Comparison of ENCODE assay signal across 9 cellular contexts in the genomic region with DNA sequence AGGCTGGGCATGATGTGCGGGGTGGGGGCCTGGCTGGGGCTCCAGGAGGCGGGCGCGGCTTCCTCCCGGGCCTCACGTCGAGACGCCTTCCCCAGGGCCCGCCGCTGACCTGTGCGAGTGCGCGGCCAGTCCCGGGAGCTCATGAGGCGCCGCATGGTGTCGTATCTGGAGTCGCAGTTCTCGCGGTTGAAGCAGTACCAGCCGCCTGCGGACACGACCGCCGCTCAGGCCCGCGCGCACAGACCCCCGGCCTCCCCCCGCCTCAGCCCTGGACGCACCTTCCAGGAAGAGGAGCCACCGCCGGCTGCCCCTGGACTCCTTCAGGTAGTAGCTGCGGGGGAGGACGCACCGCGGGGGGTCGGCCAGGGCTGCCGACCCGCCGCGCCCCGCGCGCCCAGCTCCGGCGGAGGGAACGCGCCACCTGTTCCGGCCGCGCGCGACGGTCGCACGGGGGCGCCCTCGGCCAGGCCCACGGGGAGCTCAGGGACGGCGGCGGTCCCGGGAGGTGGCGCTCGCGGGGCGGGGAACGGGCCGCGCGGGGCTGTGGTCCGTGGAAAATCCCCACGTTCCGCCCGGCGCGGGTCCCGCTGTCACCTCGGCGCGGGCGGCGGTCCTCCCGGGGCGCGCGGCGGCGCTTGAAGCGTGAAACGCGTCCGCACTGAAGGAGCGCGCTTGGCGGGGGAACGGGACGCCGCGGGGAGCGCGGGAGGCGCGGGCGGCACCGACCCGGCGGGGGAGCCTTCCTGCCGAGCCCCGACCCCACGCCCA. TPM values are rescaled to one million over a fixed set of nuclear protein-coding genes. Genes with fewer than 3 reads are reported as not detected.
A peak's percentile ranks its signal among the peaks of the same experiment; 100 is the strongest.
DNase-seq lines count a peak whose midpoint lies in the region; ATAC-seq and TF ChIP-seq lines count a peak whose summit lies in the region.
"Had no signal": no experiment of that assay in that cellular context is flagged by ENCODE, and none has a peak within 500 bp of the region (broad histone marks: within the 10 kb centered on the region; RNA-seq: fewer than 3 reads in every experiment).

No MANE protein-coding gene starts in this region.

- peak overlapping the region; percentile 39 for H2BK5ac ChIP-seq in neuronal stem cell (ENCODE audit: low read length)

- H2AFZ ChIP-seq in neuronal stem cell (ENCODE audit: low read length) = peak overlapping the region; percentile 88

- ATAC-seq in GM21619 (IDR thresholded peaks at IDR 0.05; ENCODE audit: unreplicated experiment) (peak; percentile 56), HG02571 (IDR thresholded peaks at IDR 0.05; ENCODE audit: unreplicated experiment) (no peak)

- no CpG with 5 or more reads among the region's 112 CpGs for WGBS in neuronal stem cell (ENCODE audit: extremely low coverage in 2 of 2, insufficient read length in 2 of 2, insufficient replicate concordance in 1 of 2), 2 donors
- WGBS in suprapubic skin = 5% methylated on average over 4 of the region's 112 CpGs

- H3K27ac ChIP-seq in BLaER1 (no peak overlapping the region), neuronal stem cell (replicated peaks; ENCODE audit: low read length) (no peak overlapping the region), suprapubic skin (no peak overlapping the region)

- H4K8ac ChIP-seq in neuronal stem cell (ENCODE audit: low read depth, low read length) = no peak overlapping the region

- TF ChIP-seq POLR2A in suprapubic skin (IDR thresholded peaks at IDR 0.05) = no peak

- peak overlapping the region; percentile 65 for H3K4me3 ChIP-seq in BLaER1
- peak overlapping the region; percentile 12 to 65 for H3K4me3 ChIP-seq in neuronal stem cell (ENCODE audit: low read length in 2 of 2)
- H3K4me3 ChIP-seq in suprapubic skin = peak overlapping the region; percentile 47

- no peak overlapping the region for H3K27ac Mint-ChIP-seq in activated T-cell treated with anti-CD3 and anti-CD28 coated beads, Interleukin-2, amount 50 U/mL, for 24 hours

- no peaks in the 10 kb centered on the region for H3K36me3 ChIP-seq in BLaER1
- H3K36me3 ChIP-seq in neuronal stem cell (replicated peaks in 1 of 2; ENCODE audit: control insufficient read depth in 2 of 2, insufficient read depth in 2 of 2, low read length in 2 of 2) = no peaks in the 10 kb centered on the region
- H3K36me3 ChIP-seq in suprapubic skin = no peaks in the 10 kb centered on the region

- H2AK5ac ChIP-seq in neuronal stem cell (ENCODE audit: low read depth, low read length) = peak overlapping the region; percentile 97

- peaks cover 29% of the 10 kb centered on the region for H4K20me1 ChIP-seq in BLaER1

- H3K9ac ChIP-seq in BLaER1 = 0 out of 2 replicates have a peak overlapping the region, but pooled peaks have one; percentile 24
- no peak overlapping the region for H3K9ac ChIP-seq in neuronal stem cell (ENCODE audit: low read depth, low read length, poor library complexity)

- H3K4me3 Mint-ChIP-seq in activated T-cell treated with anti-CD3 and anti-CD28 coated beads, Interleukin-2, amount 50 U/mL, for 24 hours = peak overlapping the region; percentile 36

- H2BK12ac ChIP-seq in neuronal stem cell (ENCODE audit: low read length) = no peak overlapping the region

- H3K4me1 Mint-ChIP-seq in activated T-cell treated with anti-CD3 and anti-CD28 coated beads, Interleukin-2, amount 50 U/mL, for 24 hours (ENCODE audit: low read depth) = no peaks in the 10 kb centered on the region

- H3K36me3 Mint-ChIP-seq in activated T-cell treated with anti-CD3 and anti-CD28 coated beads, Interleukin-2, amount 50 U/mL, for 24 hours (ENCODE audit: low read depth) = no peaks in the 10 kb centered on the region

- peak overlapping the region; percentile 19 for H2BK15ac ChIP-seq in neuronal stem cell (ENCODE audit: low read length)

- peaks cover 23% of the 10 kb centered on the region for H3K4me1 ChIP-seq in BLaER1
- peaks cover 2 to 7% of the 10 kb centered on the region in 2 donors for H3K4me1 ChIP-seq in neuronal stem cell (ENCODE audit: control insufficient read depth in 2 of 2, insufficient read depth in 1 of 2, low read depth in 1 of 2, low read length in 2 of 2)
- H3K4me1 ChIP-seq in suprapubic skin = peaks cover 32% of the 10 kb centered on the region

- peaks cover 36% of the 10 kb centered on the region for H3K27me3 Mint-ChIP-seq in activated T-cell treated with anti-CD3 and anti-CD28 coated beads, Interleukin-2, amount 50 U/mL, for 24 hours

- TF ChIP-seq CTCF in suprapubic skin (IDR thresholded peaks at IDR 0.05) = peak; percentile 91 to 94

- H3K18ac ChIP-seq in neuronal stem cell (ENCODE audit: low read length) = peak overlapping the region; percentile 89

- H2BK120ac ChIP-seq in neuronal stem cell (ENCODE audit: low read depth, low read length) = peak overlapping the region; percentile 94

- peaks cover 1% of the 10 kb centered on the region for H3K79me1 ChIP-seq in neuronal stem cell (ENCODE audit: low read depth, low read length)

- no peak overlapping the region for H4K91ac ChIP-seq in neuronal stem cell (ENCODE audit: low read depth, low read length, poor library complexity)

- peak overlapping the region; percentile 97 for H3K4me2 ChIP-seq in BLaER1
- peak overlapping the region; percentile 69 for H3K4me2 ChIP-seq in neuronal stem cell (ENCODE audit: insufficient read depth, low read length, poor library complexity, severe bottlenecking)

- peak overlapping the region; percentile 96 for H3K14ac ChIP-seq in neuronal stem cell (ENCODE audit: low read length)

- no peak overlapping the region for H3K4ac ChIP-seq in neuronal stem cell (ENCODE audit: low read length)

- peaks cover 81% of the 10 kb centered on the region for H3K27me3 ChIP-seq in BLaER1
- H3K27me3 ChIP-seq in neuronal stem cell (ENCODE audit: control insufficient read depth in 3 of 3, insufficient read depth in 3 of 3, low read depth in 1 of 3, low read length in 3 of 3) = peaks cover 31 to 83% (median 67%) of the 10 kb centered on the region in 3 experiments
- H3K27me3 ChIP-seq in suprapubic skin = peaks cover 70% of the 10 kb centered on the region

- peak overlapping the region; percentile 98 for H3K23ac ChIP-seq in neuronal stem cell (ENCODE audit: low read depth, low read length, poor library complexity)

- no peak for TF ChIP-seq EP300 in suprapubic skin (IDR thresholded peaks at IDR 0.05)

- H3K9me3 ChIP-seq in BLaER1 (no peaks in the 10 kb centered on the region), neuronal stem cell (replicated peaks in 1 of 2; ENCODE audit: control insufficient read depth in 2 of 2, insufficient read depth in 1 of 2, low read depth in 1 of 2, low read length in 2 of 2) (no peaks in the 10 kb centered on the region), suprapubic skin (no peaks in the 10 kb centered on the region)

- H3K9me3 Mint-ChIP-seq in activated T-cell treated with anti-CD3 and anti-CD28 coated beads, Interleukin-2, amount 50 U/mL, for 24 hours = no peaks in the 10 kb centered on the region

- DNase-seq in NOMO-1 (lab: John Stamatoyannopoulos, UW; ENCODE audit: unreplicated experiment in 2 of 2) (peak; percentile 57 to 65), fibroblast of peridontal ligament (ENCODE audit: extremely low read depth) (peak; percentile 18), neuronal stem cell (ENCODE audit: low spot score) (no peak), suprapubic skin (ENCODE audit: low spot score in 2 of 2) (no peak)
- peak; percentile 88 for DNase-seq in activated T-cell treated with anti-CD3 and anti-CD28 coated beads, Interleukin-2, amount 50 U/mL, for 24 hours

RNA-seq across cellular contexts. Expression of a gene that starts 1.4 kb away (rescaled TPM):
- 0.33 TPM for polyA plus RNA-seq in neuronal stem cell (2013, experiment 1 of 2)
- polyA plus RNA-seq in neuronal stem cell (2013, experiment 2 of 2) = 0.30 TPM
- 10 to 100 TPM in 1 of 4 donors, 1 to 10 TPM in 3; 1.1 to 11.5 (median 1.5) TPM for total RNA-seq in suprapubic skin
- total RNA-seq: HT1080 had no signal

RNA-seq across cellular contexts. Expression of a gene that starts 12.5 kb away (rescaled TPM):
- 0.03 TPM for polyA plus RNA-seq in neuronal stem cell (2013, experiment 1 of 2)
- polyA plus RNA-seq in neuronal stem cell (2013, experiment 2 of 2) = 0.03 TPM
- total RNA-seq in suprapubic skin = not detected
- total RNA-seq: HT1080 had no signal

RNA-seq across cellular contexts. Expression of a gene that starts 17.9 kb away (rescaled TPM):
- polyA plus RNA-seq in neuronal stem cell (2013, experiment 1 of 2) = 21.8 TPM
- 24.2 TPM for polyA plus RNA-seq in neuronal stem cell (2013, experiment 2 of 2)
- 10 to 100 TPM; 17.9 to 25.6 (median 21.6) TPM for total RNA-seq in suprapubic skin

RNA-seq across cellular contexts. Expression of a gene that starts 22.4 kb away (rescaled TPM):
- polyA plus RNA-seq in neuronal stem cell (2013, experiment 1 of 2) = 53.9 TPM
- 52.1 TPM for polyA plus RNA-seq in neuronal stem cell (2013, experiment 2 of 2)
- total RNA-seq in suprapubic skin = 10 to 100 TPM in 1 of 4 donors, 1 to 10 TPM in 3; 3.7 to 13.1 (median 9.0) TPM

RNA-seq across cellular contexts. Expression of a gene that starts 32.0 kb away (rescaled TPM):
- polyA plus RNA-seq in neuronal stem cell (2013, experiment 1 of 2) = 16.1 TPM
- 17.2 TPM for polyA plus RNA-seq in neuronal stem cell (2013, experiment 2 of 2)
- 10 to 100 TPM; 17.1 to 21.1 (median 19.0) TPM for total RNA-seq in suprapubic skin

Comparison
In these comparisons a context has a peak if more than half of its experiments do, and no peak if none do; other contexts are left out.
1. DNase-seq: peak in NOMO-1 (2 of 2), activated T-cell treated with anti-CD3 and anti-CD28 coated beads, Interleukin-2, amount 50 U/mL, for 24 hours (single experiment) and fibroblast of peridontal ligament (single experiment); none in neuronal stem cell (single experiment) and suprapubic skin (0 of 2).
2. Peak in every context shown above with its lines, with median percentiles within 50 percentile points of each other: H3K4me3 ChIP-seq.